11 cellular contexts compared by ENCODE assay signal in the genomic region with DNA sequence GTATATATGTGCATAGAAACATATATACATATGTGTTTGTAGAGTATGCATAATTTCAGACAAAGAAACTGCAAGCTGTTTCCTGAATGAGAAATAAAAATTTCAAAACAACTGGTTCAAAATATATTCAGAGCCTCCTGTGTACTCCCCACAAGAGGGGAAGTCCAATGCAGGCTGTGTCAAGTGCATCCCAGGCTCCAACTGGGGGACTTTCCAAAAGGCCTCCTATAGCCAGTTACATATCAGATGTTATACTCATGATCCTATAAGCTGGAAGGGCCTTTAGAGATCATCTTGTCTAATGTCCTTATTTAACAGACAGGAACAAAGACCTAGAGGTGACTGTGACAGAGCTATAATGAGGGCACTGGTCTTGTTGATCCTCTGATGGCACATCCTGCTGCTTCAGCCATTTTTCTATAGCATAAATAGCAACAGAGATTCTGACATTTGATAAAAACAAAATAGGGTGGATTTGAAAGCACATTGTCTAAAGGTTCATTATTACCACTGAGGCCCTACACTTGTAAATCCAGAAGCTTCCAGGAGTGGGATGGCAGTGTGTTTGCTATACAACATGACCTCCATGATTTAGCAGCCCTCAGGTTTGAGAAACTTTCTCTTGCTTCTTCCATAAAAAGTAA. TPM values are rescaled to one million over a fixed set of nuclear protein-coding genes. Genes with fewer than 3 reads are reported as not detected.
A peak's percentile ranks its signal among the peaks of the same experiment; 100 is the strongest.
DNase-seq lines count a peak whose midpoint lies in the region; ATAC-seq and TF ChIP-seq lines count a peak whose summit lies in the region.
"Had no signal": no experiment of that assay in that cellular context is flagged by ENCODE, and none has a peak within 500 bp of the region (broad histone marks: within the 10 kb centered on the region; RNA-seq: fewer than 3 reads in every experiment).

No MANE protein-coding gene starts in this region.

- ATAC-seq in activated T-cell treated with anti-CD3 and anti-CD28 coated beads, Interleukin-2, amount 50 U/mL, for 4 hours, result peak; percentile 23 to 49
- peak; percentile 41 for ATAC-seq in HG02678 (IDR thresholded peaks at IDR 0.05; ENCODE audit: unreplicated experiment)
- peak; percentile 65 for ATAC-seq in stimulated activated naive CD8-positive, alpha-beta T cell treated with anti-CD3 and anti-CD28 coated beads, Interleukin-15, Interleukin-2, amounts not matched to agents 100 U/mL and 50 U/mL, for 24 hours

- no peak overlapping the region for H4K5ac ChIP-seq in mesendoderm (ENCODE audit: low read length)

- no peak for DNase-seq in activated T-cell treated with anti-CD3 and anti-CD28 coated beads, Interleukin-2, amount 50 U/mL, for 4 hours
- DNase-seq in activated T-cell treated with anti-CD3 and anti-CD28 coated beads, Interleukin-2, amount 50 U/mL, for 48 hours, result no peak
- DNase-seq in HL-60 (ENCODE audit: low read depth in 1 of 2, low spot score in 1 of 2), result peak in 1 of 2 experiments; percentile 38
- DNase-seq in stimulated activated naive CD8-positive, alpha-beta T cell treated with anti-CD3 and anti-CD28 coated beads, Interleukin-15, Interleukin-2, amounts not matched to agents 100 U/mL and 50 U/mL, for 24 hours, result no peak
- no peak for DNase-seq in mesendoderm
- DNase-seq in globus pallidus (ENCODE audit: low spot score), result no peak
- DNase-seq in PC-9, result no peak

- peaks cover 36% of the 10 kb centered on the region for H3K36me3 Mint-ChIP-seq in activated T-cell treated with anti-CD3 and anti-CD28 coated beads, Interleukin-2, amount 50 U/mL, for 4 hours (ENCODE audit: insufficient read depth)

- H3K27me3 ChIP-seq in HL-60 (ENCODE audit: insufficient read depth, poor library complexity, severe bottlenecking) (no peaks in the 10 kb centered on the region), mesendoderm (ENCODE audit: insufficient read depth, low read length, poor library complexity) (no peaks in the 10 kb centered on the region), PC-9 (ENCODE audit: insufficient read depth, low read depth) (no peaks in the 10 kb centered on the region)

- no peak overlapping the region for H3K9ac ChIP-seq in mesendoderm (ENCODE audit: low read length)

- no peaks in the 10 kb centered on the region for H3K27me3 Mint-ChIP-seq in activated T-cell treated with anti-CD3 and anti-CD28 coated beads, Interleukin-2, amount 50 U/mL, for 4 hours (ENCODE audit: low read depth)
- H3K27me3 Mint-ChIP-seq: central memory CD8-positive, alpha-beta T cell had no signal

- H3K4ac ChIP-seq in mesendoderm (ENCODE audit: low read depth, low read length), result no peak overlapping the region

- no peak overlapping the region for H3K4me3 Mint-ChIP-seq in activated T-cell treated with anti-CD3 and anti-CD28 coated beads, Interleukin-2, amount 50 U/mL, for 4 hours
- H3K4me3 Mint-ChIP-seq: central memory CD8-positive, alpha-beta T cell had no signal

- CTCF ChIA-PET in PC-9 (lab: Charles Lee), result no interaction called here

- no peaks in the 10 kb centered on the region for H3K9me3 ChIP-seq in PC-9 (ENCODE audit: insufficient read depth, low read depth)

- H3K36me3 ChIP-seq in mesendoderm (ENCODE audit: control insufficient read depth, insufficient read depth, low read length) (no peaks in the 10 kb centered on the region), PC-9 (ENCODE audit: low read depth) (no peaks in the 10 kb centered on the region)

- 0 out of 2 replicates have a peak overlapping the region, but pooled peaks have one; percentile 3 for H3K27ac ChIP-seq in HL-60 (replicated peaks)
- no peak overlapping the region for H3K27ac ChIP-seq in mesendoderm (ENCODE audit: low read depth, low read length)
- no peak overlapping the region for H3K27ac ChIP-seq in PC-9

- intact Hi-C loops in PC-9 (cut with micrococcal nuclease; ENCODE audit: unreplicated experiment), result no loop called here

- H3K79me2 ChIP-seq in mesendoderm (ENCODE audit: control insufficient read depth, insufficient read depth, low read length), result no peaks in the 10 kb centered on the region
- H3K79me2 ChIP-seq in PC-9 (ENCODE audit: low read depth), result no peaks in the 10 kb centered on the region

- H3K9me3 Mint-ChIP-seq in activated T-cell treated with anti-CD3 and anti-CD28 coated beads, Interleukin-2, amount 50 U/mL, for 4 hours, result no peaks in the 10 kb centered on the region
- H3K9me3 Mint-ChIP-seq: central memory CD8-positive, alpha-beta T cell had no signal

- H2BK5ac ChIP-seq in mesendoderm (ENCODE audit: low read length), result no peak overlapping the region

- no peak overlapping the region for H2BK15ac ChIP-seq in mesendoderm (replicated peaks; ENCODE audit: low read depth)

- no peak overlapping the region for H3K4me3 ChIP-seq in HL-60 (replicated peaks; ENCODE audit: insufficient read depth, low read length)
- no peak overlapping the region for H3K4me3 ChIP-seq in mesendoderm (ENCODE audit: low read length)
- no peak overlapping the region for H3K4me3 ChIP-seq in PC-9

- POLR2A ChIA-PET in PC-9 (lab: Charles Lee; ENCODE audit: unreplicated experiment), result no interaction called here

- no peak overlapping the region for H2AK5ac ChIP-seq in mesendoderm (ENCODE audit: low read length)

- no peaks in the 10 kb centered on the region for H4K20me1 ChIP-seq in PC-9 (ENCODE audit: insufficient read depth)

- no peak overlapping the region for H3K18ac ChIP-seq in mesendoderm (ENCODE audit: low read length)

- H3K79me1 ChIP-seq in mesendoderm (ENCODE audit: low read length), result no peaks in the 10 kb centered on the region

- no peaks in the 10 kb centered on the region for H3K4me1 ChIP-seq in mesendoderm (ENCODE audit: control insufficient read depth, low read depth, low read length)
- no peaks in the 10 kb centered on the region for H3K4me1 ChIP-seq in PC-9 (replicated peaks; ENCODE audit: insufficient read depth)

- no peak overlapping the region for H2AFZ ChIP-seq in PC-9

- peaks cover 44% of the 10 kb centered on the region for H3K4me1 Mint-ChIP-seq in activated T-cell treated with anti-CD3 and anti-CD28 coated beads, Interleukin-2, amount 50 U/mL, for 4 hours (ENCODE audit: low read depth)

- no peak overlapping the region for H3K56ac ChIP-seq in mesendoderm (ENCODE audit: low read length)

- no peaks in the 10 kb centered on the region for H3K9me2 ChIP-seq in PC-9 (ENCODE audit: insufficient read depth)

- H2BK120ac ChIP-seq in mesendoderm (ENCODE audit: low read depth, low read length), result no peak overlapping the region

- no peak overlapping the region for H3K4me2 ChIP-seq in mesendoderm (ENCODE audit: low read length)
- H3K4me2 ChIP-seq in PC-9, result no peak overlapping the region

- no peak overlapping the region for H3K23ac ChIP-seq in mesendoderm (ENCODE audit: low read length)

- BruUV-seq in PC-9 (replicated peaks; lab: Mats Ljungman, UMichigan), result no TSS peak

- no peak for TF ChIP-seq CTCF in HL-60 (IDR thresholded peaks at IDR 0.05; ENCODE audit: insufficient read depth, low read length)
- no peak for TF ChIP-seq CTCF in PC-9 (conservative IDR thresholded peaks at IDR 0.05)

- H4K8ac ChIP-seq in mesendoderm (ENCODE audit: low read depth, low read length), result no peak overlapping the region

- H3F3A ChIP-seq in PC-9 (ENCODE audit: insufficient read depth, low read depth), result no peaks in the 10 kb centered on the region

RNA-seq across cellular contexts. Expression of a gene that starts 13.5 kb away (rescaled TPM):
- total RNA-seq in activated T-cell treated with anti-CD3 and anti-CD28 coated beads, Interleukin-2, amount 50 U/mL, for 4 hours, result 10 to 100 TPM; 18.8 to 44.7 (median 25.8) TPM
- 3.5 TPM for polyA plus RNA-seq in mesendoderm (2013, experiment 1 of 2)
- 3.0 TPM for polyA plus RNA-seq in mesendoderm (2013, experiment 2 of 2)
- 10.6 and 14.4 TPM in 2 replicates for total RNA-seq in PC-9 (2021)
- total RNA-seq: SK-MEL-5 had no signal
- polyA plus RNA-seq: AG04450 had no signal
